Comparison of ENCODE assay signal across 26 cellular contexts in the genomic region with DNA sequence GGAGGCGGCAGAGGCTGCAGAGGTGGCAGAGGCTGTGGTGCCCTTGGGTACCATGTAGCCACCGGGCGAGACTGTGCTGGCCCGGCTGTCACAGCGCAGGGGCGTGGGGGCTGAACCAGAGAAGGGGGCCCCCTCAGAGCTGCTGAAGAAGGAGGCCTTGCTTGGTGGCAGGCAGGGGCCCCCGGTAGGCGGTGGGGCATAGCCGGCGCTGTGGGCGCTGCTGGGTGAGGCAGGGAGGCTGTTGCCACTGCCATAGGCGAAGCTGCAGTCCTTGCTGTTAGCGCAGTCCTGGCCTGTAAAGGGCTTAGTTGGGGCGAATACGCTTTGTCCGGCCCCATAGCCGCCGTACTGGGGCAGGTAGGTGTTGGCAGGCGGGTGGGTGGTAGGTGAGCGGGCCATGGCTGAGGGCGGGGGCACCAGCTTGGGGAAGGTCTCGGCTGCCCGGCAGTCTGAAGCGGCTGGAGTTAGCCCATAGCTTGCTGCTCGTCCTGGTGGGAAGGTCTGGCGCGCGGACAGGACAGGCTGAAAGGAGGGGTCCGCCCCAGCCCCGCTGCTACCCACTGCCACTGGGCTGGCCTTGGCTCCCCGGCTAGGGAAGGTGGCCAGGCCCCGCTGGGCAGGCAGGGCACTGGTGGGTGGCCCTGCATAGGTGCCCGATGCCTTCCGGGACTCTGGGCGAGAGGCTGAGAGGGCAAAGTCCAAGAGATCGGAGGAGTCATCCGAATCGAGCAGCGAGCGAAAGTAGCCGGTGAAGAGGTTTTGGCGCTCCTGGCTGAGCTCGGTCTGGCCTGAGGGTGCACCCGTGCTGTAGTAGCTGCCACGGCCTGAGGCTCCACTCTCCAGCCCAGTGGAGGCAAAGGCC. TPM values are rescaled to one million over a fixed set of nuclear protein-coding genes. Genes with fewer than 3 reads are reported as not detected.
A peak's percentile ranks its signal among the peaks of the same experiment; 100 is the strongest.
DNase-seq lines count a peak whose midpoint lies in the region; ATAC-seq, FAIRE-seq and TF ChIP-seq lines count a peak whose summit lies in the region.
"Had no signal": no experiment of that assay in that cellular context is flagged by ENCODE, and none has a peak within 500 bp of the region (broad histone marks: within the 10 kb centered on the region; RNA-seq: fewer than 3 reads in every experiment).

No MANE protein-coding gene starts in this region.

- no peak for TF ChIP-seq CTCF in RWPE2 (IDR thresholded peaks at IDR 0.05; ENCODE audit: poor library complexity, severe bottlenecking)
- TF ChIP-seq CTCF in HepG2 (CRISPR knock-in tag; IDR thresholded peaks at IDR 0.05): no peak

- WGBS in HepG2 (ENCODE audit: low lambda C conversion rate): 96% methylated on average over 25 of the region's 45 CpGs
- 83 to 91% (median 83%) methylated on average over 45 of the region's 45 CpGs for WGBS in small intestine, 3 donors

- no peaks in the 10 kb centered on the region for H4K20me1 ChIP-seq in HepG2 (ENCODE audit: insufficient read depth, low read length)

- ATAC-seq in Right ventricle myocardium inferior (no peak), RWPE2 (ENCODE audit: low read depth) (0 out of 3 replicates have a peak, but pooled peaks have one; percentile 13), HepG2 (no peak)

- H3K4me2 ChIP-seq in HepG2 (ENCODE audit: low read depth, low read length): no peak overlapping the region

- no peak for FAIRE-seq in HepG2 (lab: Jason Lieb, UNC)
- FAIRE-seq in small intestine (lab: Jason Lieb, UNC): no peak
- FAIRE-seq: endometrium had no signal

- H3K4me3 ChIP-seq in RWPE2 (ENCODE audit: severe bottlenecking) (no peak overlapping the region), HepG2 (replicated peaks in 1 of 3; ENCODE audit: insufficient read depth in 1 of 3, low read depth in 2 of 3, low read length in 3 of 3) (no peak overlapping the region), small intestine (ENCODE audit: low read depth in 1 of 2, low read length in 2 of 2) (no peak overlapping the region)
- H3K4me3 ChIP-seq: sigmoid colon, upper lobe of left lung had no signal

- TF ChIP-seq EP300 in HepG2 (IDR thresholded peaks at IDR 0.05; ENCODE audit: low read depth in 2 of 2, low read length in 2 of 2): no peak
- TF ChIP-seq EP300 in HepG2 (CRISPR knock-in tag; IDR thresholded peaks at IDR 0.05; ENCODE audit: borderline replicate concordance): no peak

- POLR2A ChIA-PET in HepG2 (lab: Yijun Ruan, JAX): no interaction called here

- TF ChIP-seq POLR2A in HepG2 (IDR thresholded peaks at IDR 0.05; ENCODE audit: insufficient read depth in 1 of 2, low read depth in 2 of 2, low read length in 2 of 2): no peak
- TF ChIP-seq POLR2A in erythroblast (IDR thresholded peaks at IDR 0.05; ENCODE audit: low read length): no peak

- no peak for TF ChIP-seq RAD21 in HepG2 (CRISPR knock-in tag; IDR thresholded peaks at IDR 0.05)

- H3K4me1 ChIP-seq in RWPE2 (ENCODE audit: insufficient read depth, poor library complexity, severe bottlenecking): no peaks in the 10 kb centered on the region
- H3K4me1 ChIP-seq in HepG2 (ENCODE audit: insufficient read depth, low read length): peaks cover 21% of the 10 kb centered on the region
- H3K4me1 ChIP-seq in small intestine (ENCODE audit: control insufficient read depth in 2 of 2, insufficient read depth in 1 of 2, low read depth in 1 of 2, low read length in 1 of 2): peaks cover 0 to 3% of the 10 kb centered on the region in 2 donors

- DNase-seq in Right ventricle myocardium inferior (ENCODE audit: missing footprints): peak; percentile 66
- no peak for DNase-seq in cardiac septum (ENCODE audit: low spot score)
- no peak for DNase-seq in RWPE2 (ENCODE audit: low spot score)
- no peak for DNase-seq in HepG2 (ENCODE audit: low spot score)
- peak; percentile 72 for DNase-seq in small intestine
- DNase-seq in erythroblast (lab: John Stamatoyannopoulos, UW): no peak
- DNase-seq in NCI-H345 (lab: John Stamatoyannopoulos, UW): no peak
- no peak for DNase-seq in middle frontal gyrus (ENCODE audit: extremely low spot score, low spot score)
- DNase-seq: 8988T; activated CD4-positive, alpha-beta T cell treated with anti-CD3 and anti-CD28 coated beads, Interleukin-2, amount 10 ng/mL, durations not matched to agents 24 days and 14 days; activated effector memory CD4-positive, alpha-beta T cell treated with anti-CD3 and anti-CD28 coated beads, Interleukin-2, amount 50 U/mL, for 16 hours; activated naive CD8-positive, alpha-beta T cell treated with anti-CD3 and anti-CD28 coated beads, Interleukin-2, amount 10 ng/mL, durations not matched to agents 7 days and 5 days; activated T-cell treated with anti-CD3 and anti-CD28 coated beads, Interleukin-2, amount 50 U/mL, for 1 hour; Calu3; foreskin melanocyte; kidney glomerular epithelial cell; mesendoderm; NCI-H146; NCI-H226; sigmoid colon; stimulated activated CD4-positive, alpha-beta T cell treated with anti-CD3 and anti-CD28 coated beads, Interleukin-4, amount 100 ng/mL, for 24 hours; T1000; WERI-Rb-1 had no signal

- intact Hi-C loops in Right ventricle myocardium inferior (cut with DNase I): no loop called here
- intact Hi-C loops in cardiac septum (cut with DNase I): no loop called here
- intact Hi-C loops in HepG2 (cut with micrococcal nuclease; ENCODE audit: unreplicated experiment): no loop called here

- no TSS peak for BruUV-seq in HepG2 (replicated peaks; lab: Mats Ljungman, UMichigan)

- no peak overlapping the region for H3K9ac ChIP-seq in HepG2 (ENCODE audit: insufficient read depth, low read depth, low read length)

- H3K9me3 ChIP-seq in RWPE2 (ENCODE audit: severe bottlenecking) (no peaks in the 10 kb centered on the region), HepG2 (ENCODE audit: low read length) (no peaks in the 10 kb centered on the region), small intestine (ENCODE audit: control insufficient read depth, low read depth) (no peaks in the 10 kb centered on the region)
- H3K9me3 ChIP-seq: neutrophil, sigmoid colon, upper lobe of left lung had no signal

- peaks cover 4% of the 10 kb centered on the region for H3K79me2 ChIP-seq in HepG2 (ENCODE audit: insufficient read depth, low read length)

- no peaks in the 10 kb centered on the region for H3K27me3 ChIP-seq in RWPE2 (ENCODE audit: insufficient read depth, poor library complexity, severe bottlenecking)
- no peaks in the 10 kb centered on the region for H3K27me3 ChIP-seq in HepG2 (ENCODE audit: control insufficient read depth in 1 of 2, insufficient read depth in 2 of 2, low read length in 2 of 2)
- no peaks in the 10 kb centered on the region for H3K27me3 ChIP-seq in small intestine (ENCODE audit: control insufficient read depth in 2 of 2, insufficient read depth in 2 of 2, low read length in 2 of 2)
- H3K27me3 ChIP-seq: neutrophil, sigmoid colon, upper lobe of left lung had no signal

- peaks cover 65% of the 10 kb centered on the region for H3K36me3 ChIP-seq in RWPE2 (ENCODE audit: low read depth)
- peaks cover 9 to 11% of the 10 kb centered on the region in 2 experiments; a peak in 4 of 5 replicates for H3K36me3 ChIP-seq in HepG2 (replicated peaks in 1 of 2; ENCODE audit: control insufficient read depth in 1 of 2, insufficient read depth in 2 of 2, low read length in 2 of 2)
- H3K36me3 ChIP-seq in small intestine (ENCODE audit: control insufficient read depth in 2 of 2, insufficient read depth in 2 of 2, low read length in 2 of 2): peaks cover 1 to 7% of the 10 kb centered on the region in 2 donors
- H3K36me3 ChIP-seq: neutrophil had no signal

- in situ Hi-C loops in HepG2 (cut with HindIII; ENCODE audit: extremely low pct_ligation_motif_present, low pct_unique_long_range_greater_than_20kb): no loop called here

- CTCF ChIA-PET in HepG2 (lab: Yijun Ruan, JAX; ENCODE audit: low intra/inter-chr PET ratio, low total read pairs): no interaction called here

- no peak overlapping the region for H2AFZ ChIP-seq in HepG2 (ENCODE audit: low read length)

- H3K27ac ChIP-seq in RWPE2 (ENCODE audit: poor library complexity, severe bottlenecking): no peak overlapping the region
- H3K27ac ChIP-seq in HepG2 (ENCODE audit: extremely low read length, insufficient read depth, low read length): no peak overlapping the region
- H3K27ac ChIP-seq in small intestine (ENCODE audit: low read depth in 1 of 2, low read length in 1 of 2): no peak overlapping the region
- H3K27ac ChIP-seq: neutrophil, upper lobe of left lung, WERI-Rb-1 had no signal

RNA-seq across cellular contexts. Expression of a gene that starts 54.9 kb away (rescaled TPM):
- total RNA-seq in Right ventricle myocardium inferior (51.2 TPM), cardiac septum (57.7 TPM), HepG2 (2016; rRNA removed; fragmentation: Illumina TruSeq; extraction: Trizol) (2.6 and 2.7 TPM in 2 replicates)
- 1.9 and 2.6 TPM in 2 replicates for total RNA-seq in HepG2 (2016; cell fraction: cytosol; rRNA removed; fragmentation: Illumina TruSeq; extraction: Trizol; ENCODE audit: low read depth)
- total RNA-seq in HepG2 (2016; cell fraction: insoluble cytoplasmic fraction; rRNA removed; fragmentation: Illumina TruSeq; extraction: Trizol): 3.1 and 3.5 TPM in 2 replicates
- 1.6 and 2.4 TPM in 2 replicates for total RNA-seq in HepG2 (2016; cell fraction: membrane; rRNA removed; fragmentation: Illumina TruSeq; extraction: Trizol)
- 3.0 and 6.6 TPM in 2 replicates for total RNA-seq in HepG2 (2016; cell fraction: nucleus; rRNA removed; fragmentation: Illumina TruSeq; extraction: Trizol)
- polyA plus RNA-seq in HepG2 (2011; rRNA removed) (1.0 and 1.2 TPM in 2 replicates), small intestine (1 to 10 TPM; 3.5 to 8.7 (median 5.1) TPM)
- polyA plus RNA-seq in HepG2 (2011; cell fraction: cytosol; rRNA removed): 0.52 and 0.72 TPM in 2 replicates
- 7.0 and 8.3 TPM in 2 replicates for polyA plus RNA-seq in HepG2 (2011; cell fraction: nucleus; rRNA removed)
- polyA plus RNA-seq in HepG2 (2012): 4.7 and 7.3 TPM in 2 replicates
- polyA plus RNA-seq in HepG2 (2016; cell fraction: cytosol; fragmentation: Illumina TruSeq; extraction: Trizol; ENCODE audit: low read depth): 0.24 and 0.35 TPM in 2 replicates
- 3.9 and 4.0 TPM in 2 replicates for polyA plus RNA-seq in HepG2 (2016; cell fraction: insoluble cytoplasmic fraction; fragmentation: Illumina TruSeq; extraction: Trizol; ENCODE audit: low read depth)
- polyA plus RNA-seq in HepG2 (2016; cell fraction: membrane; fragmentation: Illumina TruSeq; extraction: Trizol; ENCODE audit: low read depth): 0.32 and 0.57 TPM in 2 replicates
- 12.2 and 16.8 TPM in 2 replicates for polyA plus RNA-seq in HepG2 (2016; cell fraction: nucleus; fragmentation: Illumina TruSeq; extraction: Trizol; ENCODE audit: insufficient read depth, low read depth)
- 3.1 and 6.5 TPM in 2 replicates for polyA minus RNA-seq in HepG2 (2011; rRNA and poly(A)+ RNA removed; ENCODE audit: low replicate concordance)
- polyA minus RNA-seq in HepG2 (2011; cell fraction: cytosol; rRNA and poly(A)+ RNA removed): 3.1 and 3.7 TPM in 2 replicates
- polyA minus RNA-seq in HepG2 (2011; cell fraction: nucleus; rRNA and poly(A)+ RNA removed): 5.1 and 5.3 TPM in 2 replicates

RNA-seq across cellular contexts. Expression of a gene that starts 59.1 kb away (rescaled TPM):
- 57.3 TPM for total RNA-seq in Right ventricle myocardium inferior
- 59.3 TPM for total RNA-seq in cardiac septum
- 10.4 and 16.9 TPM in 2 replicates for total RNA-seq in HepG2 (2016; rRNA removed; fragmentation: Illumina TruSeq; extraction: Trizol)
- total RNA-seq in HepG2 (2016; cell fraction: cytosol; rRNA removed; fragmentation: Illumina TruSeq; extraction: Trizol; ENCODE audit: low read depth): 3.7 and 4.4 TPM in 2 replicates
- 10.6 and 15.8 TPM in 2 replicates for total RNA-seq in HepG2 (2016; cell fraction: insoluble cytoplasmic fraction; rRNA removed; fragmentation: Illumina TruSeq; extraction: Trizol)
- 17.2 and 17.7 TPM in 2 replicates for total RNA-seq in HepG2 (2016; cell fraction: membrane; rRNA removed; fragmentation: Illumina TruSeq; extraction: Trizol)
- 13.0 and 13.9 TPM in 2 replicates for total RNA-seq in HepG2 (2016; cell fraction: nucleus; rRNA removed; fragmentation: Illumina TruSeq; extraction: Trizol)
- 26.4 and 27.7 TPM in 2 replicates for polyA plus RNA-seq in HepG2 (2011; rRNA removed)
- polyA plus RNA-seq in HepG2 (2011; cell fraction: cytosol; rRNA removed): 16.3 and 16.7 TPM in 2 replicates
- polyA plus RNA-seq in HepG2 (2011; cell fraction: nucleus; rRNA removed): 25.0 and 25.9 TPM in 2 replicates
- polyA plus RNA-seq in HepG2 (2012): 29.4 and 35.1 TPM in 2 replicates
- polyA plus RNA-seq in HepG2 (2016; cell fraction: cytosol; fragmentation: Illumina TruSeq; extraction: Trizol; ENCODE audit: low read depth): 2.7 and 3.1 TPM in 2 replicates
- polyA plus RNA-seq in HepG2 (2016; cell fraction: insoluble cytoplasmic fraction; fragmentation: Illumina TruSeq; extraction: Trizol; ENCODE audit: low read depth): 21.4 and 26.0 TPM in 2 replicates
- polyA plus RNA-seq in HepG2 (2016; cell fraction: membrane; fragmentation: Illumina TruSeq; extraction: Trizol; ENCODE audit: low read depth): 12.8 and 13.7 TPM in 2 replicates
- polyA plus RNA-seq in HepG2 (2016; cell fraction: nucleus; fragmentation: Illumina TruSeq; extraction: Trizol; ENCODE audit: insufficient read depth, low read depth): 23.0 and 25.5 TPM in 2 replicates
- polyA minus RNA-seq in HepG2 (2011; rRNA and poly(A)+ RNA removed; ENCODE audit: low replicate concordance): 45.6 and 56.9 TPM in 2 replicates
- polyA minus RNA-seq in HepG2 (2011; cell fraction: cytosol; rRNA and poly(A)+ RNA removed): 22.2 and 26.7 TPM in 2 replicates
- 22.0 and 23.7 TPM in 2 replicates for polyA minus RNA-seq in HepG2 (2011; cell fraction: nucleus; rRNA and poly(A)+ RNA removed)
- 10 to 100 TPM; 19.5 to 49.3 (median 20.5) TPM for polyA plus RNA-seq in small intestine

Comparison
In these comparisons a context has a peak if more than half of its experiments do, and no peak if none do; other contexts are left out.
1. DNase-seq: peak in Right ventricle myocardium inferior (single experiment) and small intestine (single experiment); none in cardiac septum (single experiment), RWPE2 (single experiment), HepG2 (single experiment), erythroblast (0 of 2), NCI-H345 (single experiment) and middle frontal gyrus (single experiment).